ENCODE assay signal across 21 cellular contexts in the genomic region with DNA sequence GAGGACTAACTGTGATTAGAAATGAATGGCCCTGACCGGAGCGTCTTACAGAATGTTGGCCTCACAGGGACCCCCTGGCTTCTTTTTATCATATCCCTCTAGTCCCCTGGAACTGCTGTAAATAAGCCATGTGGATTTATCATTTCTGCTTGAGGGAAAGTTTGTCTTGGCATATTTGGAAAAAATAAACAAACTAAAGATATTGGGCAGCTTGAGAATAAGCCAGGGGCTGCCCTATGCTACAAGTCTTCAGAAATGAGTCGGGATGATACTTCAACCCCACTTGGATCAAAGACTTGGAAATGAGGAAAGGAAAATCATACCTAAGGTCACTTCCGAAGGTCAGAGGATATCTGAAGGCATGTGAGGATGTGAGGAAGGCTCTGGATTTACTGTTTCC.
DNase-seq lines count a peak whose midpoint lies in the region; ATAC-seq and TF ChIP-seq lines count a peak whose summit lies in the region.
"Had no signal": no experiment of that assay in that cellular context is flagged by ENCODE, and none has a peak within 500 bp of the region (broad histone marks: within the 10 kb centered on the region; RNA-seq: fewer than 3 reads in every experiment).

No MANE protein-coding gene starts in this region.

- WGBS in heart left ventricle, 4 donors, result 43 to 53% (median 50%) methylated on average over 4 of the region's 4 CpGs
- WGBS in esophagus muscularis mucosa, result 49% methylated on average over 4 of the region's 4 CpGs

- H3K27me3 ChIP-seq in heart left ventricle (no peaks in the 10 kb centered on the region), esophagus muscularis mucosa (no peaks in the 10 kb centered on the region), muscle layer of duodenum (ENCODE audit: low read depth, low read length) (no peaks in the 10 kb centered on the region), upper lobe of right lung (no peaks in the 10 kb centered on the region), A673 (replicated peaks; ENCODE audit: insufficient read depth, low read depth, low read length, poor library complexity) (no peaks in the 10 kb centered on the region)
- H3K27me3 ChIP-seq: right lobe of liver, testis had no signal

- peak overlapping the region in 10 of 12 donors; percentile 17 to 85 (median 68) for H3K27ac ChIP-seq in heart left ventricle
- peak overlapping the region; percentile 29 to 77 (median 64) for H3K27ac ChIP-seq in esophagus muscularis mucosa (replicated peaks in 1 of 4)
- peak overlapping the region; percentile 50 for H3K27ac ChIP-seq in muscle layer of duodenum (ENCODE audit: low read length)
- H3K27ac ChIP-seq in upper lobe of right lung, result peak overlapping the region; percentile 14
- H3K27ac ChIP-seq in A673 (ENCODE audit: low read depth, low read length, poor library complexity, severe bottlenecking), result no peak overlapping the region
- H3K27ac ChIP-seq: right lobe of liver, SK-N-MC had no signal

- CTCF ChIA-PET in A673 (lab: Charles Lee), result no interaction called here

- peaks cover 0 to 16% (median 0%) of the 10 kb centered on the region in 12 donors for H3K4me1 ChIP-seq in heart left ventricle
- peaks cover 3 to 52% (median 49%) of the 10 kb centered on the region in 4 donors for H3K4me1 ChIP-seq in esophagus muscularis mucosa
- H3K4me1 ChIP-seq in muscle layer of duodenum (ENCODE audit: control insufficient read depth in 1 of 2, insufficient read depth in 2 of 2, low read length in 2 of 2), result peaks cover 0 to 3% of the 10 kb centered on the region in 2 donors
- no peaks in the 10 kb centered on the region for H3K4me1 ChIP-seq in upper lobe of right lung
- H3K4me1 ChIP-seq in A673 (ENCODE audit: insufficient read depth, low read length, poor library complexity, severe bottlenecking), result no peaks in the 10 kb centered on the region
- H3K4me1 ChIP-seq: right lobe of liver had no signal

- H3K4me3 ChIP-seq in heart left ventricle (no peak overlapping the region), esophagus muscularis mucosa (no peak overlapping the region), muscle layer of duodenum (ENCODE audit: low read depth in 1 of 2, low read length in 2 of 2) (no peak overlapping the region), upper lobe of right lung (no peak overlapping the region), A673 (ENCODE audit: low read depth, low read length, poor library complexity, severe bottlenecking) (no peak overlapping the region)
- H3K4me3 ChIP-seq: right lobe of liver, SK-N-MC, testis had no signal

- ATAC-seq in heart left ventricle (no peak), left cardiac atrium (no peak), upper lobe of right lung (no peak)

- intact Hi-C loops in heart left ventricle (cut with DNase I), result loop anchor here in 2 of 10 donors (10.0 kb wide), 2 partner anchors 70 to 150 kb away; no protein-coding TSS in a partner anchor
- intact Hi-C loops in left cardiac atrium (cut with DNase I), result no loop called here
- intact Hi-C loops in esophagus muscularis mucosa (cut with DNase I), result no loop called here
- intact Hi-C loops in upper lobe of right lung (cut with DNase I), result no loop called here
- intact Hi-C loops in A673 (cut with micrococcal nuclease; ENCODE audit: unreplicated experiment), result no loop called here

- BruUV-seq in A673 (replicated peaks; lab: Mats Ljungman, UMichigan), result no TSS peak

- H3K36me3 ChIP-seq in heart left ventricle, result no peaks in the 10 kb centered on the region
- H3K36me3 ChIP-seq in esophagus muscularis mucosa, result no peaks in the 10 kb centered on the region
- no peaks in the 10 kb centered on the region for H3K36me3 ChIP-seq in muscle layer of duodenum (ENCODE audit: control insufficient read depth in 1 of 2, insufficient read depth in 2 of 2, low read length in 2 of 2)
- no peaks in the 10 kb centered on the region for H3K36me3 ChIP-seq in upper lobe of right lung
- H3K36me3 ChIP-seq in A673 (ENCODE audit: insufficient read depth, low read length, poor library complexity, severe bottlenecking), result no peaks in the 10 kb centered on the region
- H3K36me3 ChIP-seq: right lobe of liver had no signal

- DNase-seq in heart left ventricle (no peak), left cardiac atrium (no peak), esophagus muscularis mucosa (ENCODE audit: extremely low spot score) (no peak), upper lobe of right lung (no peak), AG20443 (ENCODE audit: low spot score) (no peak), epidermal melanocyte (ENCODE audit: insufficient read length, low spot score) (no peak), A673 (ENCODE audit: low spot score) (no peak)
- DNase-seq: 8988T; activated CD4-positive, CD25-positive, alpha-beta regulatory T cell treated with anti-CD3 and anti-CD28 coated beads, Interleukin-2, amount 50 U/mL, for 72 hours; activated gamma-delta T cell treated with Interleukin-2 at 50 U/mL for 16 hours; DMS53; effector CD4-positive, alpha-beta T cell; foreskin melanocyte; NCI-H187 treated with DMSO at 0.1 percent for 48 hours; NCI-H524; OCI-M1; right lobe of liver; T-helper 9 cell had no signal

- POLR2A ChIA-PET in A673 (lab: Charles Lee; ENCODE audit: low non-redundant PET), result no interaction called here

- H3K9me3 ChIP-seq in heart left ventricle (peaks cover 0 to 5% (median 0%) of the 10 kb centered on the region in 12 donors), esophagus muscularis mucosa (no peaks in the 10 kb centered on the region), muscle layer of duodenum (ENCODE audit: control insufficient read depth in 1 of 2, low read length in 2 of 2) (no peaks in the 10 kb centered on the region), upper lobe of right lung (no peaks in the 10 kb centered on the region), A673 (ENCODE audit: low read depth, low read length, poor library complexity, severe bottlenecking) (no peaks in the 10 kb centered on the region)
- H3K9me3 ChIP-seq: right lobe of liver, testis had no signal

- TF ChIP-seq EP300 in esophagus muscularis mucosa (IDR thresholded peaks at IDR 0.05), result no peak

- TF ChIP-seq CTCF in heart left ventricle (IDR thresholded peaks at IDR 0.05) (no peak), esophagus muscularis mucosa (IDR thresholded peaks at IDR 0.05) (no peak), upper lobe of right lung (IDR thresholded peaks at IDR 0.05) (no peak), A673 (conservative IDR thresholded peaks at IDR 0.05; ENCODE audit: low read depth, low read length) (no peak)

- no peak for TF ChIP-seq POLR2A in heart left ventricle (IDR thresholded peaks at IDR 0.05)
- TF ChIP-seq POLR2A in esophagus muscularis mucosa (IDR thresholded peaks at IDR 0.05; ENCODE audit: low read depth), result no peak
